ENCODE assay signal across 15 cellular contexts in the genomic region with DNA sequence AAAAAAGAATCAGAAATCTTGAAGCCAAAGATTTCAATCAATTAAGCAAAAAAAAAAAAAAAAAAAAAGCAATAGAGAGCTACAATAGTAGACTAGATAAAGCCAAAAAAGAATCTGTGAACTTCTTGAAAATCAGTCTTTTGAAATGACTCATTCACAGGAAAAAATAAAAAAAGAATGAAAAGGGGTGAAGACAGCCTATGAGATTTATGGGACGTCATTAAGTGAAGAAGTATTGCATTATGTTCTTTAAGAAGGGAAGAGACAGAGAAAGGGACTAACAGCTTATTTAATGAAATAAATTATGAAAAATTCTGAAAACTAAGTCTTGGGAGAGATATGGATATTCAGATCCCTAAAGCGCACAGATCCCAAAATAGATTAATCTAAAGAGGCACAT.
DNase-seq lines count a peak whose midpoint lies in the region; FAIRE-seq and TF ChIP-seq lines count a peak whose summit lies in the region.
"Had no signal": no experiment of that assay in that cellular context is flagged by ENCODE, and none has a peak within 500 bp of the region (broad histone marks: within the 10 kb centered on the region; RNA-seq: fewer than 3 reads in every experiment).

No MANE protein-coding gene starts in this region.

- no peak for TF ChIP-seq POLR2A in uterus (IDR thresholded peaks at IDR 0.05)

- DNase-seq in SK-N-DZ (ENCODE audit: low spot score) (peak; percentile 10), choroid plexus epithelial cell (ENCODE audit: low read depth) (peak; percentile 51), kidney (no peak), uterus (no peak), NCI-H2227 treated with DMSO at 0.1 percent for 48 hours (lab: John Stamatoyannopoulos, UW) (no peak), Ammon's horn (ENCODE audit: low spot score) (no peak), SKM-1 treated with dmso at 0.1 percent for 144 hours (lab: John Stamatoyannopoulos, UW; ENCODE audit: unreplicated experiment) (no peak)
- DNase-seq: AML-193; Calu3; CD4-positive, alpha-beta T cell; DMS 273 treated with DMSO at 0.1 percent for 48 hours; GM23248 had no signal

- peak; percentile 77 for FAIRE-seq in kidney (lab: Jason Lieb, UNC)
- FAIRE-seq: GM18507, H54 had no signal

- no peaks in the 10 kb centered on the region for H3K27me3 ChIP-seq in uterus
- H3K27me3 ChIP-seq: BLaER1 treated with 17β-estradiol and CSF1 and Interleukin-3, amounts not matched to agents 10 nM and 100 nM had no signal

- intact Hi-C loops in kidney (cut with DNase I), result no loop called here
- intact Hi-C loops in uterus (cut with DNase I; ENCODE audit: low total_unique reads), result no loop called here

- no peaks in the 10 kb centered on the region for H3K4me1 ChIP-seq in kidney (ENCODE audit: control insufficient read depth in 1 of 2, insufficient read depth in 1 of 2, low read depth in 1 of 2, low read length in 2 of 2)
- H3K4me1 ChIP-seq in uterus, result peaks cover 0 to 5% of the 10 kb centered on the region in 2 donors
- H3K4me1 ChIP-seq: BLaER1 treated with 17β-estradiol and CSF1 and Interleukin-3, amounts not matched to agents 10 nM and 100 nM had no signal

- TF ChIP-seq CTCF in choroid plexus epithelial cell (conservative IDR thresholded peaks at IDR 0.05; ENCODE audit: low read depth, low read length) (no peak), kidney (IDR thresholded peaks at IDR 0.05; ENCODE audit: borderline replicate concordance, extremely low read depth, insufficient read depth) (no peak), uterus (IDR thresholded peaks at IDR 0.05) (no peak)

- H3K4me3 ChIP-seq in choroid plexus epithelial cell (ENCODE audit: low read depth, low read length) (no peak overlapping the region), kidney (ENCODE audit: low read length in 2 of 2) (no peak overlapping the region), uterus (no peak overlapping the region)
- H3K4me3 ChIP-seq: BLaER1 treated with 17β-estradiol and CSF1 and Interleukin-3, amounts not matched to agents 10 nM and 100 nM; GM23248 had no signal

- H3K9ac ChIP-seq in kidney (ENCODE audit: low read length in 2 of 2), result no peak overlapping the region
- H3K9ac ChIP-seq: BLaER1 treated with 17β-estradiol and CSF1 and Interleukin-3, amounts not matched to agents 10 nM and 100 nM; GM23248 had no signal

- H3K9me3 ChIP-seq in kidney (ENCODE audit: control insufficient read depth in 1 of 2, low read length in 2 of 2) (peaks cover 2 to 3% of the 10 kb centered on the region in 2 donors), uterus (peaks cover 0 to 2% of the 10 kb centered on the region in 2 donors)

- H3K36me3 ChIP-seq in kidney (ENCODE audit: control insufficient read depth in 1 of 2, insufficient read depth in 2 of 2, low read length in 2 of 2) (peaks cover 0 to 3% of the 10 kb centered on the region in 2 donors), uterus (no peaks in the 10 kb centered on the region)
- H3K36me3 ChIP-seq: BLaER1 treated with 17β-estradiol and CSF1 and Interleukin-3, amounts not matched to agents 10 nM and 100 nM had no signal

- H3K27ac ChIP-seq in kidney (ENCODE audit: low read depth in 2 of 2, low read length in 2 of 2) (no peak overlapping the region), uterus (peak overlapping the region; percentile 57 to 75)
- H3K27ac ChIP-seq: BLaER1 treated with 17β-estradiol and CSF1 and Interleukin-3, amounts not matched to agents 10 nM and 100 nM; GM23248 had no signal

Comparison
In these comparisons a context has a peak if more than half of its experiments do, and no peak if none do; other contexts are left out.
1. DNase-seq: peak in SK-N-DZ (single experiment) and choroid plexus epithelial cell (single experiment); none in kidney (single experiment), uterus (0 of 2), NCI-H2227 treated with DMSO at 0.1 percent for 48 hours (single experiment), Ammon's horn (single experiment) and SKM-1 treated with dmso at 0.1 percent for 144 hours (single experiment).
2. H3K27ac ChIP-seq: peak in uterus (2 of 2); none in kidney (0 of 2).